In genomic region chr4:145808848-145809512, GRCh38 we compare ENCODE assay signal across 10 cellular contexts.
DNase-seq lines count a peak whose midpoint lies in the region; ATAC-seq, FAIRE-seq and TF ChIP-seq lines count a peak whose summit lies in the region.
"Had no signal": no experiment of that assay in that cellular context is flagged by ENCODE, and none has a peak within 500 bp of the region (broad histone marks: within the 10 kb centered on the region; RNA-seq: fewer than 3 reads in every experiment).

No MANE protein-coding gene starts in this region.

- H3K4me3 ChIP-seq in skeletal muscle satellite cell (ENCODE audit: low read length) = peak overlapping the region; percentile 22

- no peak for TF ChIP-seq CTCF in activated CD8-positive, alpha-beta T cell treated with anti-CD3 and anti-CD28 coated beads for 36 hours (IDR thresholded peaks at IDR 0.05)

- POLR2A ChIA-PET in activated CD8-positive, alpha-beta T cell treated with anti-CD3 and anti-CD28 coated beads for 36 hours (lab: Charles Lee) = interaction anchor here (0.7 to 1.5 kb wide), 4 partner anchors 18 to 185 kb away, joined by 3 to 6 read pairs (median 4); partner anchors contain the start of gene ZNF827

- peak overlapping the region; percentile 87 for H3K27ac Mint-ChIP-seq in activated CD8-positive, alpha-beta memory T cell treated with anti-CD3 and anti-CD28 coated beads, Interleukin-2, amount 10 ng/mL, durations not matched to agents 7 days and 5 days
- peak overlapping the region; percentile 99 for H3K27ac Mint-ChIP-seq in activated CD8-positive, alpha-beta T cell treated with anti-CD3 and anti-CD28 coated beads for 36 hours

- no peaks in the 10 kb centered on the region for H3K27me3 Mint-ChIP-seq in activated CD8-positive, alpha-beta memory T cell treated with anti-CD3 and anti-CD28 coated beads, Interleukin-2, amount 10 ng/mL, durations not matched to agents 7 days and 5 days
- H3K27me3 Mint-ChIP-seq in activated CD8-positive, alpha-beta T cell treated with anti-CD3 and anti-CD28 coated beads for 36 hours = no peaks in the 10 kb centered on the region

- H3K4me1 Mint-ChIP-seq in activated CD8-positive, alpha-beta memory T cell treated with anti-CD3 and anti-CD28 coated beads, Interleukin-2, amount 10 ng/mL, durations not matched to agents 7 days and 5 days = peaks cover 30% of the 10 kb centered on the region
- H3K4me1 Mint-ChIP-seq in activated CD8-positive, alpha-beta T cell treated with anti-CD3 and anti-CD28 coated beads for 36 hours (ENCODE audit: low read depth) = peaks cover 60% of the 10 kb centered on the region

- H3K27me3 ChIP-seq in skeletal muscle satellite cell (ENCODE audit: control insufficient read depth, insufficient read depth, low read length) = no peaks in the 10 kb centered on the region

- CTCF ChIA-PET in activated CD8-positive, alpha-beta memory T cell treated with anti-CD3 and anti-CD28 coated beads, Interleukin-2, amount 10 ng/mL, durations not matched to agents 7 days and 5 days (lab: Charles Lee) = interaction anchor here (1.2 kb wide), 2 partner anchors 19 to 25 kb away, joined by 3 to 4 read pairs; no protein-coding TSS in a partner anchor
- CTCF ChIA-PET in activated CD8-positive, alpha-beta T cell treated with anti-CD3 and anti-CD28 coated beads for 36 hours (lab: Charles Lee) = interaction anchor here (1.1 to 1.6 kb wide), 3 partner anchors 15 to 191 kb away, joined by 3 to 5 read pairs (median 3); no protein-coding TSS in a partner anchor

- FAIRE-seq in urothelium cell line (lab: Jason Lieb, UNC) = no peak
- FAIRE-seq: colon had no signal

- peaks cover 6% of the 10 kb centered on the region for H3K9me3 Mint-ChIP-seq in activated CD8-positive, alpha-beta memory T cell treated with anti-CD3 and anti-CD28 coated beads, Interleukin-2, amount 10 ng/mL, durations not matched to agents 7 days and 5 days (ENCODE audit: low read depth)
- H3K9me3 Mint-ChIP-seq in activated CD8-positive, alpha-beta T cell treated with anti-CD3 and anti-CD28 coated beads for 36 hours = peaks cover 6% of the 10 kb centered on the region

- peak overlapping the region; percentile 73 for H3K4me2 ChIP-seq in skeletal muscle satellite cell (ENCODE audit: low read length)

- no peaks in the 10 kb centered on the region for H3K9me3 ChIP-seq in skeletal muscle satellite cell (replicated peaks; ENCODE audit: low read length)

- H3K36me3 Mint-ChIP-seq in activated CD8-positive, alpha-beta memory T cell treated with anti-CD3 and anti-CD28 coated beads, Interleukin-2, amount 10 ng/mL, durations not matched to agents 7 days and 5 days = peaks cover 49% of the 10 kb centered on the region
- H3K36me3 Mint-ChIP-seq in activated CD8-positive, alpha-beta T cell treated with anti-CD3 and anti-CD28 coated beads for 36 hours (ENCODE audit: low read depth) = peaks cover 77% of the 10 kb centered on the region

- DNase-seq in activated CD8-positive, alpha-beta memory T cell treated with anti-CD3 and anti-CD28 coated beads, Interleukin-2, amount 10 ng/mL, durations not matched to agents 7 days and 5 days = no peak
- no peak for DNase-seq in activated CD8-positive, alpha-beta memory T cell treated with anti-CD3 and anti-CD28 coated beads, Interleukin-2, amount 50 U/mL, for 4 hours
- peak; percentile 24 for DNase-seq in activated CD8-positive, alpha-beta T cell treated with anti-CD3 and anti-CD28 coated beads for 36 hours
- no peak for DNase-seq in occipital lobe (lab: John Stamatoyannopoulos, UW)
- no peak for DNase-seq in urothelium cell line (ENCODE audit: low spot score)
- no peak for DNase-seq in HPDE6-E6E7 (ENCODE audit: extremely low spot score)

- no peak overlapping the region for H3K4me3 Mint-ChIP-seq in activated CD8-positive, alpha-beta memory T cell treated with anti-CD3 and anti-CD28 coated beads, Interleukin-2, amount 10 ng/mL, durations not matched to agents 7 days and 5 days
- peak overlapping the region; percentile 6 for H3K4me3 Mint-ChIP-seq in activated CD8-positive, alpha-beta T cell treated with anti-CD3 and anti-CD28 coated beads for 36 hours

- no peak for ATAC-seq in activated CD8-positive, alpha-beta memory T cell treated with anti-CD3 and anti-CD28 coated beads, Interleukin-2, amount 10 ng/mL, durations not matched to agents 7 days and 5 days
- peak; percentile 37 for ATAC-seq in HG02798 (IDR thresholded peaks at IDR 0.05; ENCODE audit: poor library complexity, unreplicated experiment)
- peak; percentile 21 for ATAC-seq in activated CD8-positive, alpha-beta T cell treated with anti-CD3 and anti-CD28 coated beads for 36 hours

- H3K4me1 ChIP-seq in skeletal muscle satellite cell (ENCODE audit: control insufficient read depth, insufficient read depth, low read length) = peaks cover 28% of the 10 kb centered on the region
- H3K4me1 ChIP-seq: parathyroid adenoma had no signal

- H3K9ac ChIP-seq in skeletal muscle satellite cell (ENCODE audit: low read depth, low read length) = peak overlapping the region; percentile 35
- H3K9ac ChIP-seq: parathyroid adenoma had no signal

- peaks cover 6% of the 10 kb centered on the region for H3K36me3 ChIP-seq in skeletal muscle satellite cell (ENCODE audit: insufficient read depth, low read length)

- intact Hi-C loops in activated CD8-positive, alpha-beta T cell treated with anti-CD3 and anti-CD28 coated beads for 36 hours (cut with micrococcal nuclease) = loop anchor here (1.0 to 10.0 kb wide), 4 partner anchors 20 to 190 kb away; partner anchors contain the start of genes MMAA and ZNF827
